8 cellular contexts compared by ENCODE assay signal in the genomic region with DNA sequence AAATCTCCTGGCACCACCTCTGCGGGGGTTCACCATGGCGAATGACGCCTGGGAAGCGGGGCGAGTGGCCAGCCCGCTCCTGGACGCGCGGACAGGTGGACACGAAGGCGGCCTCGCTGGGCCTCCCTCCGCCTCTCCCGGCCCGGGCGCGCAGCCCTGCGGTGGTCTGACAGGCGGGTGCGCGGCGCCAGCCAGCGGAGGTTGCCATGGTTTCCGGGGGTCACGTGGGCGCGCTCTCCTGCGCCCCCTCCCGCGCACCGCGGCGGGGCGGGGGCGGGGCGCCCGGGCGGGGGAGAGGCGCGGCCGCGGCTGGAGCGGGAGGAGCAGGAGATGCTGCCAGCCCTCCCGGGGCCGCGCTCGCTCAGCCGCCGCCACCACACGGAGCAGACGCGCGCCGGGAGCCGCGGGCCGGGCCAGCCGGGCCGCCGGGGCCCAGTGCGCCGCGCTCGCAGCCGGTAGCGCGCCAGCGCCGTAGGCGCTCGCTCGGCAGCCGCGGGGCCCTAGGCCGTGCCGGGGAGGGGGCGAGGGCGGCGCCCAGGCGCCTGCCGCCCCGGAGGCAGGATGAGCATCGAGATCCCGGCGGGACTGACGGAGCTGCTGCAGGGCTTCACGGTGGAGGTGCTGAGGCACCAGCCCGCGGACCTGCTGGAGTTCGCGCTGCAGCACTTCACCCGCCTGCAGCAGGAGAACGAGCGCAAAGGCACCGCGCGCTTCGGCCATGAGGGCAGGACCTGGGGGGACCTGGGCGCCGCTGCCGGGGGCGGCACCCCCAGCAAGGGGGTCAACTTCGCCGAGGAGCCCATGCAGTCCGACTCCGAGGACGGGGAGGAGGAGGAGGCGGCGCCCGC.
DNase-seq lines count a peak whose midpoint lies in the region; ATAC-seq lines count a peak whose summit lies in the region.

Gene PRKAR2B, plus strand, starts transcription at position 359 of the 848 bp plus-strand sequence. Its CDS starts 203 bp downstream, at position 562.

- peak; percentile 71 for DNase-seq in NCI-H1436 (lab: John Stamatoyannopoulos, UW)
- no peak for DNase-seq in NCI-H1436 treated with DMSO at 0.1 percent for 48 hours (lab: John Stamatoyannopoulos, UW)
- peak; percentile 86 for DNase-seq in NCI-H2171 (lab: John Stamatoyannopoulos, UW)
- DNase-seq in activated CD4-positive, CD25-positive, alpha-beta regulatory T cell treated with anti-CD3 and anti-CD28 coated beads, Interleukin-2, amount 50 U/mL, for 16 hours (ENCODE audit: low read depth, low spot score), result peak; percentile 10
- peak in 60 of 61 donors; percentile 20 to 90 (median 76) for DNase-seq in caudate nucleus (lab: John Stamatoyannopoulos, UW)
- peak; percentile 94 for DNase-seq in islet precursor cell
- peak; percentile 66 for DNase-seq in stimulated activated CD4-positive, alpha-beta T cell treated with anti-CD3 and anti-CD28 coated beads, Interleukin-12 subunit alpha, Interleukin-12 subunit beta, amount 100 ng/mL, for 4 hours

- H3K27ac ChIP-seq in caudate nucleus (ENCODE audit: low read depth, low read length), result peak within 1 kb of the TSS; percentile 91

- peak; percentile 78 for ATAC-seq in HG03039 (IDR thresholded peaks at IDR 0.05; ENCODE audit: unreplicated experiment)
